18 cellular contexts compared by ENCODE assay signal in genomic region chr22:49938565-49939136, GRCh38. TPM values are rescaled to one million over a fixed set of nuclear protein-coding genes. Genes with fewer than 3 reads are reported as not detected.
DNase-seq lines count a peak whose midpoint lies in the region; ATAC-seq and TF ChIP-seq lines count a peak whose summit lies in the region.
"Had no signal": no experiment of that assay in that cellular context is flagged by ENCODE, and none has a peak within 500 bp of the region (broad histone marks: within the 10 kb centered on the region; RNA-seq: fewer than 3 reads in every experiment).

No MANE protein-coding gene starts in this region.

- H2BK5ac ChIP-seq in neuronal stem cell (ENCODE audit: low read length) = no peak overlapping the region

- H3K4me3 ChIP-seq in neuronal stem cell (ENCODE audit: low read length in 2 of 2) (peak overlapping the region in 1 of 2 donors; percentile 33), thyroid gland (replicated peaks in 1 of 3) (no peak overlapping the region)

- peaks cover 10% of the 10 kb centered on the region for H3K4me1 Mint-ChIP-seq in activated CD8-positive, alpha-beta T cell treated with anti-CD3 and anti-CD28 coated beads, Interleukin-2, amount 10 ng/mL, durations not matched to agents 7 days and 5 days (ENCODE audit: low read depth)
- peaks cover 11% of the 10 kb centered on the region for H3K4me1 Mint-ChIP-seq in activated CD8-positive, alpha-beta T cell treated with anti-CD3 and anti-CD28 coated beads for 36 hours (ENCODE audit: low read depth)
- peaks cover 57% of the 10 kb centered on the region for H3K4me1 Mint-ChIP-seq in dendritic cell treated with granulocyte-macrophage colony-stimulating factor and Interleukin-4, amounts not matched to agents 40 ng/mL and 50 ng/mL, for 4 days (ENCODE audit: low read depth)

- intact Hi-C loops in activated CD8-positive, alpha-beta T cell treated with anti-CD3 and anti-CD28 coated beads for 36 hours (cut with micrococcal nuclease) = no loop called here
- intact Hi-C loops in dendritic cell treated with granulocyte-macrophage colony-stimulating factor and Interleukin-4, amounts not matched to agents 40 ng/mL and 50 ng/mL, for 4 days (cut with micrococcal nuclease) = loop anchor here (10.0 kb wide), 1 partner anchor 266 kb away; the partner anchor contains the start of gene SELENOO
- intact Hi-C loops in thyroid gland (cut with DNase I) = no loop called here

- peak; percentile 19 for DNase-seq in activated CD8-positive, alpha-beta T cell treated with anti-CD3 and anti-CD28 coated beads, Interleukin-2, amount 10 ng/mL, durations not matched to agents 7 days and 5 days
- DNase-seq in activated CD8-positive, alpha-beta T cell treated with anti-CD3 and anti-CD28 coated beads for 36 hours = no peak
- DNase-seq in neuronal stem cell (ENCODE audit: low spot score) = no peak
- DNase-seq in thyroid gland = no peak
- no peak for DNase-seq in activated gamma-delta T cell treated with Interleukin-2 at 50 U/mL for 16 hours
- DNase-seq: 8988T; cerebellar nuclear complex; NCI-H187 treated with DMSO at 0.1 percent for 48 hours; NCI-H446; stimulated activated CD4-positive, alpha-beta T cell treated with anti-CD3 and anti-CD28 coated beads, Interleukin-4, amount 100 ng/mL, for 24 hours had no signal

- CTCF ChIA-PET in activated CD8-positive, alpha-beta T cell treated with anti-CD3 and anti-CD28 coated beads, Interleukin-2, amount 10 ng/mL, durations not matched to agents 7 days and 5 days (lab: Charles Lee) = interaction anchor here (1.8 kb wide), 1 partner anchor 8 kb away, joined by 9 read pairs; no protein-coding TSS in a partner anchor
- CTCF ChIA-PET in activated CD8-positive, alpha-beta T cell treated with anti-CD3 and anti-CD28 coated beads for 36 hours (lab: Charles Lee) = interaction anchor here (1.0 to 1.2 kb wide), 2 partner anchors 8 to 92 kb away, joined by 4 to 5 read pairs; no protein-coding TSS in a partner anchor

- H2AFZ ChIP-seq in neuronal stem cell (ENCODE audit: low read length) = no peak overlapping the region

- H3K4ac ChIP-seq in neuronal stem cell (ENCODE audit: low read length) = peak overlapping the region; percentile 76

- H3K9me3 Mint-ChIP-seq in activated CD8-positive, alpha-beta T cell treated with anti-CD3 and anti-CD28 coated beads, Interleukin-2, amount 10 ng/mL, durations not matched to agents 7 days and 5 days (ENCODE audit: insufficient read depth) = no peaks in the 10 kb centered on the region
- no peaks in the 10 kb centered on the region for H3K9me3 Mint-ChIP-seq in activated CD8-positive, alpha-beta T cell treated with anti-CD3 and anti-CD28 coated beads for 36 hours
- no peaks in the 10 kb centered on the region for H3K9me3 Mint-ChIP-seq in dendritic cell treated with granulocyte-macrophage colony-stimulating factor and Interleukin-4, amounts not matched to agents 40 ng/mL and 50 ng/mL, for 4 days
- H3K9me3 Mint-ChIP-seq: activated T-helper 1 cell treated with anti-CD3 and anti-CD28 coated beads, Interleukin-12 subunit alpha, Interleukin-12 subunit beta, Interleukin-2, Interleukin-4 antibody, amounts not matched to agents 30 ng/mL and 10 ng/mL and 1 ng/mL, durations not matched to agents 14 hours and 24 hours and 36 hours; T-helper 1 cell treated with Interleukin-12 subunit alpha and Interleukin-12 subunit beta and Interleukin-4 antibody, amounts not matched to agents 30 μg/mL and 1 μg/mL, for 36 hours had no signal

- H3K79me1 ChIP-seq in neuronal stem cell (ENCODE audit: low read depth, low read length) = no peaks in the 10 kb centered on the region

- no peak overlapping the region for H2BK120ac ChIP-seq in neuronal stem cell (ENCODE audit: low read depth, low read length)

- H2BK12ac ChIP-seq in neuronal stem cell (ENCODE audit: low read length) = peak overlapping the region; percentile 100

- H3K9me3 ChIP-seq in neuronal stem cell (replicated peaks in 1 of 2; ENCODE audit: control insufficient read depth in 2 of 2, insufficient read depth in 1 of 2, low read depth in 1 of 2, low read length in 2 of 2) (no peaks in the 10 kb centered on the region), thyroid gland (no peaks in the 10 kb centered on the region)

- peak overlapping the region; percentile 94 for H3K14ac ChIP-seq in neuronal stem cell (ENCODE audit: low read length)

- H3K36me3 Mint-ChIP-seq in activated CD8-positive, alpha-beta T cell treated with anti-CD3 and anti-CD28 coated beads, Interleukin-2, amount 10 ng/mL, durations not matched to agents 7 days and 5 days (ENCODE audit: low read depth) = no peaks in the 10 kb centered on the region
- H3K36me3 Mint-ChIP-seq in activated CD8-positive, alpha-beta T cell treated with anti-CD3 and anti-CD28 coated beads for 36 hours (ENCODE audit: low read depth) = no peaks in the 10 kb centered on the region
- peaks cover 12% of the 10 kb centered on the region for H3K36me3 Mint-ChIP-seq in dendritic cell treated with granulocyte-macrophage colony-stimulating factor and Interleukin-4, amounts not matched to agents 40 ng/mL and 50 ng/mL, for 4 days (ENCODE audit: low read depth)

- no peak for TF ChIP-seq POLR2A in thyroid gland (IDR thresholded peaks at IDR 0.05)

- H4K91ac ChIP-seq in neuronal stem cell (ENCODE audit: low read depth, low read length, poor library complexity) = peak overlapping the region; percentile 85

- peak overlapping the region; percentile 83 for H3K23ac ChIP-seq in neuronal stem cell (ENCODE audit: low read depth, low read length, poor library complexity)

- H2BK15ac ChIP-seq in neuronal stem cell (ENCODE audit: low read length) = peak overlapping the region; percentile 78

- H3K27ac ChIP-seq in neuronal stem cell (replicated peaks; ENCODE audit: low read length) = no peak overlapping the region
- peak overlapping the region in 2 of 3 donors; percentile 40 to 96 for H3K27ac ChIP-seq in thyroid gland

- H3K27me3 ChIP-seq in neuronal stem cell (ENCODE audit: control insufficient read depth in 3 of 3, insufficient read depth in 3 of 3, low read depth in 1 of 3, low read length in 3 of 3) = peaks cover 0 to 6% (median 0%) of the 10 kb centered on the region in 3 experiments
- no peaks in the 10 kb centered on the region for H3K27me3 ChIP-seq in thyroid gland

- H2AK5ac ChIP-seq in neuronal stem cell (ENCODE audit: low read depth, low read length) = peak overlapping the region; percentile 98

- H3K27ac Mint-ChIP-seq in activated CD8-positive, alpha-beta T cell treated with anti-CD3 and anti-CD28 coated beads, Interleukin-2, amount 10 ng/mL, durations not matched to agents 7 days and 5 days = peak overlapping the region; percentile 43
- H3K27ac Mint-ChIP-seq in activated CD8-positive, alpha-beta T cell treated with anti-CD3 and anti-CD28 coated beads for 36 hours = no peak overlapping the region
- peak overlapping the region; percentile 95 for H3K27ac Mint-ChIP-seq in dendritic cell treated with granulocyte-macrophage colony-stimulating factor and Interleukin-4, amounts not matched to agents 40 ng/mL and 50 ng/mL, for 4 days
- H3K27ac Mint-ChIP-seq: activated T-helper 1 cell treated with anti-CD3 and anti-CD28 coated beads, Interleukin-12 subunit alpha, Interleukin-12 subunit beta, Interleukin-2, Interleukin-4 antibody, amounts not matched to agents 30 ng/mL and 10 ng/mL and 1 ng/mL, durations not matched to agents 14 hours and 24 hours and 36 hours; T-helper 1 cell treated with Interleukin-12 subunit alpha and Interleukin-12 subunit beta and Interleukin-4 antibody, amounts not matched to agents 30 μg/mL and 1 μg/mL, for 36 hours; WTC11 had no signal

- POLR2A ChIA-PET in activated CD8-positive, alpha-beta T cell treated with anti-CD3 and anti-CD28 coated beads, Interleukin-2, amount 10 ng/mL, durations not matched to agents 7 days and 5 days (lab: Charles Lee) = interaction anchor here (1.1 kb wide), 1 partner anchor 22 kb away, joined by 4 read pairs; the partner anchor contains the start of gene PIM3
- POLR2A ChIA-PET in activated CD8-positive, alpha-beta T cell treated with anti-CD3 and anti-CD28 coated beads for 36 hours (lab: Charles Lee) = interaction anchor here (1.0 to 1.5 kb wide), 4 partner anchors 8 to 73 kb away, joined by 3 to 8 read pairs (median 3); partner anchors contain the start of gene IL17REL

- no peaks in the 10 kb centered on the region for H3K36me3 ChIP-seq in neuronal stem cell (replicated peaks in 1 of 2; ENCODE audit: control insufficient read depth in 2 of 2, insufficient read depth in 2 of 2, low read length in 2 of 2)
- H3K36me3 ChIP-seq in thyroid gland = no peaks in the 10 kb centered on the region

- H3K27me3 Mint-ChIP-seq in activated CD8-positive, alpha-beta T cell treated with anti-CD3 and anti-CD28 coated beads, Interleukin-2, amount 10 ng/mL, durations not matched to agents 7 days and 5 days (ENCODE audit: low read depth) = no peaks in the 10 kb centered on the region
- no peaks in the 10 kb centered on the region for H3K27me3 Mint-ChIP-seq in activated CD8-positive, alpha-beta T cell treated with anti-CD3 and anti-CD28 coated beads for 36 hours
- H3K27me3 Mint-ChIP-seq in dendritic cell treated with granulocyte-macrophage colony-stimulating factor and Interleukin-4, amounts not matched to agents 40 ng/mL and 50 ng/mL, for 4 days = peaks cover 7% of the 10 kb centered on the region

- no peak overlapping the region for H3K4me2 ChIP-seq in neuronal stem cell (ENCODE audit: insufficient read depth, low read length, poor library complexity, severe bottlenecking)

- no peak overlapping the region for H3K9ac ChIP-seq in neuronal stem cell (ENCODE audit: low read depth, low read length, poor library complexity)

- H3K18ac ChIP-seq in neuronal stem cell (ENCODE audit: low read length) = peak overlapping the region; percentile 94

- H3K4me1 ChIP-seq in neuronal stem cell (ENCODE audit: control insufficient read depth in 2 of 2, insufficient read depth in 1 of 2, low read depth in 1 of 2, low read length in 2 of 2) = peaks cover 5 to 12% of the 10 kb centered on the region in 2 donors
- peaks cover 28 to 46% of the 10 kb centered on the region in 2 donors for H3K4me1 ChIP-seq in thyroid gland

- H4K8ac ChIP-seq in neuronal stem cell (ENCODE audit: low read depth, low read length) = no peak overlapping the region

- WGBS in neuronal stem cell (ENCODE audit: extremely low coverage in 2 of 2, insufficient read length in 2 of 2, insufficient replicate concordance in 1 of 2), 2 donors = no CpG with 5 or more reads among the region's 19 CpGs
- 73 to 77% methylated on average over 17 to 18 of the region's 19 CpGs for WGBS in thyroid gland, 2 donors

- TF ChIP-seq CTCF in activated CD8-positive, alpha-beta T cell treated with anti-CD3 and anti-CD28 coated beads for 36 hours (IDR thresholded peaks at IDR 0.05) = no peak
- TF ChIP-seq CTCF in thyroid gland (IDR thresholded peaks at IDR 0.05) = no peak

- H3K4me3 Mint-ChIP-seq in activated CD8-positive, alpha-beta T cell treated with anti-CD3 and anti-CD28 coated beads, Interleukin-2, amount 10 ng/mL, durations not matched to agents 7 days and 5 days = no peak overlapping the region
- no peak overlapping the region for H3K4me3 Mint-ChIP-seq in activated CD8-positive, alpha-beta T cell treated with anti-CD3 and anti-CD28 coated beads for 36 hours
- H3K4me3 Mint-ChIP-seq in dendritic cell treated with granulocyte-macrophage colony-stimulating factor and Interleukin-4, amounts not matched to agents 40 ng/mL and 50 ng/mL, for 4 days = no peak overlapping the region
- H3K4me3 Mint-ChIP-seq: activated T-helper 1 cell treated with anti-CD3 and anti-CD28 coated beads, Interleukin-12 subunit alpha, Interleukin-12 subunit beta, Interleukin-2, Interleukin-4 antibody, amounts not matched to agents 30 ng/mL and 10 ng/mL and 1 ng/mL, durations not matched to agents 14 hours and 24 hours and 36 hours; T-helper 1 cell treated with Interleukin-12 subunit alpha and Interleukin-12 subunit beta and Interleukin-4 antibody, amounts not matched to agents 30 μg/mL and 1 μg/mL, for 36 hours; WTC11 had no signal

- no peak for ATAC-seq in activated CD8-positive, alpha-beta T cell treated with anti-CD3 and anti-CD28 coated beads, Interleukin-2, amount 10 ng/mL, durations not matched to agents 7 days and 5 days
- no peak for ATAC-seq in activated CD8-positive, alpha-beta T cell treated with anti-CD3 and anti-CD28 coated beads for 36 hours
- no peak for ATAC-seq in GM18907 (IDR thresholded peaks at IDR 0.05; ENCODE audit: unreplicated experiment)
- ATAC-seq in HG02840 (IDR thresholded peaks at IDR 0.05; ENCODE audit: low FRiP score, unreplicated experiment) = no peak
- ATAC-seq: HCT116, left colon, WTC11 had no signal

RNA-seq across cellular contexts. Expression of gene CRELD2, which starts 20.2 kb away (rescaled TPM):
- 10 to 100 TPM; 58.0 to 58.1 TPM for total RNA-seq in activated CD8-positive, alpha-beta T cell treated with anti-CD3 and anti-CD28 coated beads, Interleukin-2, amount 10 ng/mL, durations not matched to agents 7 days and 5 days
- 10 to 100 TPM; 26.1 to 28.2 TPM for total RNA-seq in activated CD8-positive, alpha-beta T cell treated with anti-CD3 and anti-CD28 coated beads for 36 hours
- 12.6 TPM for polyA plus RNA-seq in neuronal stem cell (2013, experiment 1 of 2)
- polyA plus RNA-seq in neuronal stem cell (2013, experiment 2 of 2) = 12.2 TPM
- total RNA-seq in thyroid gland = 100 to 1,000 TPM in 3 of 4 donors, 10 to 100 TPM in 1; 50.3 to 244 (median 154) TPM

RNA-seq across cellular contexts. Expression of gene ALG12, which starts 20.4 kb away (rescaled TPM):
- total RNA-seq in activated CD8-positive, alpha-beta T cell treated with anti-CD3 and anti-CD28 coated beads, Interleukin-2, amount 10 ng/mL, durations not matched to agents 7 days and 5 days = 10 to 100 TPM; 16.3 to 17.4 TPM
- 10 to 100 TPM; 10.7 to 12.0 TPM for total RNA-seq in activated CD8-positive, alpha-beta T cell treated with anti-CD3 and anti-CD28 coated beads for 36 hours
- polyA plus RNA-seq in neuronal stem cell (2013, experiment 1 of 2) = 9.3 TPM
- 9.1 TPM for polyA plus RNA-seq in neuronal stem cell (2013, experiment 2 of 2)
- 10 to 100 TPM; 25.5 to 60.5 (median 52.2) TPM for total RNA-seq in thyroid gland

RNA-seq across cellular contexts. Expression of gene PIM3, which starts 21.9 kb away (rescaled TPM):
- total RNA-seq in activated CD8-positive, alpha-beta T cell treated with anti-CD3 and anti-CD28 coated beads, Interleukin-2, amount 10 ng/mL, durations not matched to agents 7 days and 5 days = 10 to 100 TPM; 45.1 to 45.7 TPM
- total RNA-seq in activated CD8-positive, alpha-beta T cell treated with anti-CD3 and anti-CD28 coated beads for 36 hours = 100 to 1,000 TPM; 146 to 158 TPM
- polyA plus RNA-seq in neuronal stem cell (2013, experiment 1 of 2) = 38.0 TPM
- polyA plus RNA-seq in neuronal stem cell (2013, experiment 2 of 2) = 37.0 TPM
- 100 to 1,000 TPM in 1 of 4 donors, 10 to 100 TPM in 3; 45.4 to 108 (median 73.2) TPM for total RNA-seq in thyroid gland
